Comparison of ENCODE assay signal across 8 cellular contexts in the genomic region with DNA sequence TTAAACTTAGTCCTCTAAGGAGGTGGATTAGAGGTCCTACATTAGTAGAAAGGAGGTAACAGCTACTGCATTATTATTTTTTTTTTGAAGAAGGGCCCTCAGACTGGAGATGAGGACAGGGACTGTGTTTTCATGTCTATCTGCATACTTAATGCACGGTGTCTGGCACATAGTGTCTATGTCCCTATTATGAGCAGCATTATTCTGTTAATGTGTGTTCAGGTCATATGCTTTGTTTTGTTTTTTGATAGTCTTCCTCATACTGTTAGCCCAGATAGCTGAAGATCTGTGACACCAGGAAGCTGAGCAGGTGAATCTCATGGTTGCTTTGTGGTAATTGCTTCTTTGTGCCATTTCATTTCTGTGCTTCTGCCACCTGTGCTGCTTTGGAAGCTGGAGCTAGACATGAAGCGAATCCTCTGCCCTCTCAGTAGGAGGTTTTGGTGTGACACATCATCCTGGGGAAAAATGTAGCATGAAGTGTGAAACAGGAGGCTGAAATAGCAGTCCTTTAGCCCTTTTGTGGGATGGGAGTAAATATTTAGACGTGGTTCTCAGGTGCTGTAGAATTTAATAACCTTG. TPM values are rescaled to one million over a fixed set of nuclear protein-coding genes. Genes with fewer than 3 reads are reported as not detected.
DNase-seq lines count a peak whose midpoint lies in the region; ATAC-seq and TF ChIP-seq lines count a peak whose summit lies in the region.

No MANE protein-coding gene starts in this region.

- TF ChIP-seq POLR2A in adrenal gland (IDR thresholded peaks at IDR 0.05): no peak

- H3K9me3 Mint-ChIP-seq in chondrocyte (ENCODE audit: low read depth): no peaks in the 10 kb centered on the region

- H3K4me3 Mint-ChIP-seq in chondrocyte (ENCODE audit: unreplicated experiment): no peak overlapping the region

- peak; percentile 33 for DNase-seq in stimulated activated CD4-positive, alpha-beta T cell treated with anti-CD3 and anti-CD28 coated beads, Interleukin-1b, Interleukin-23, amount 100 ng/mL, for 48 hours
- no peak for DNase-seq in stimulated activated CD4-positive, alpha-beta T cell treated with anti-CD3 and anti-CD28 coated beads, Interleukin-4, amount 100 ng/mL, for 4 hours
- DNase-seq in adrenal gland (no peak), glomerular visceral epithelial cell (ENCODE audit: extremely low spot score) (no peak), chondrocyte (ENCODE audit: low spot score) (no peak)

- TF ChIP-seq CTCF in adrenal gland (IDR thresholded peaks at IDR 0.05) (no peak), chondrocyte (IDR thresholded peaks at IDR 0.05) (no peak)

- no peak overlapping the region for H3K27ac Mint-ChIP-seq in chondrocyte (ENCODE audit: unreplicated experiment)

- intact Hi-C loops in adrenal gland (cut with DNase I): no loop called here

- no peak for ATAC-seq in activated CD4-positive, CD25-positive, alpha-beta regulatory T cell treated with anti-CD3 and anti-CD28 coated beads, Interleukin-2, amount 50 U/mL, for 24 hours
- no peak for ATAC-seq in HG03175 (IDR thresholded peaks at IDR 0.05; ENCODE audit: unreplicated experiment)

- peaks cover 4% of the 10 kb centered on the region for H3K36me3 Mint-ChIP-seq in chondrocyte (ENCODE audit: low read depth)

- H3K27ac ChIP-seq in adrenal gland (peak overlapping the region in 3 of 5 donors; percentile 33 to 84 (median 68)), muscle layer of duodenum (ENCODE audit: low read length) (peak overlapping the region; percentile 61)

- H3K27me3 Mint-ChIP-seq in chondrocyte (ENCODE audit: low read depth): no peaks in the 10 kb centered on the region

- peaks cover 46% of the 10 kb centered on the region for H3K4me1 Mint-ChIP-seq in chondrocyte (ENCODE audit: low read depth)

- 91 to 95% (median 94%) methylated on average over 3 of the region's 3 CpGs for WGBS in adrenal gland, 4 donors

- no peak overlapping the region for H3K4me3 ChIP-seq in adrenal gland
- H3K4me3 ChIP-seq in muscle layer of duodenum (ENCODE audit: low read depth in 1 of 2, low read length in 2 of 2): no peak overlapping the region

- H3K9me3 ChIP-seq in adrenal gland (replicated peaks in 1 of 3) (no peaks in the 10 kb centered on the region), muscle layer of duodenum (ENCODE audit: control insufficient read depth in 1 of 2, low read length in 2 of 2) (no peaks in the 10 kb centered on the region)

- H3K4me1 ChIP-seq in adrenal gland (replicated peaks in 1 of 2) (peaks cover under 1 to 63% of the 10 kb centered on the region in 2 donors), muscle layer of duodenum (ENCODE audit: control insufficient read depth in 1 of 2, insufficient read depth in 2 of 2, low read length in 2 of 2) (peaks cover 10 to 31% of the 10 kb centered on the region in 2 donors)

- H3K36me3 ChIP-seq in adrenal gland (replicated peaks in 1 of 2) (no peaks in the 10 kb centered on the region), muscle layer of duodenum (ENCODE audit: control insufficient read depth in 1 of 2, insufficient read depth in 2 of 2, low read length in 2 of 2) (no peaks in the 10 kb centered on the region)

- H3K27me3 ChIP-seq in adrenal gland: no peaks in the 10 kb centered on the region
- H3K27me3 ChIP-seq in muscle layer of duodenum (ENCODE audit: low read depth, low read length): no peaks in the 10 kb centered on the region

RNA-seq across cellular contexts. Expression of a gene that starts 15.8 kb away (rescaled TPM):
- total RNA-seq in adrenal gland (10 to 100 TPM; 25.4 to 52.8 (median 38.9) TPM), chondrocyte (14.0 to 16.8 TPM (median 15.5 TPM) in 3 replicates)
- polyA plus RNA-seq in adrenal gland: 10 to 100 TPM; 15.0 to 55.9 (median 20.1) TPM
